In genomic region chr15:79339588-79340314, GRCh38 we compare ENCODE assay signal across 8 cellular contexts. TPM values are rescaled to one million over a fixed set of nuclear protein-coding genes. Genes with fewer than 3 reads are reported as not detected.
A peak's percentile ranks its signal among the peaks of the same experiment; 100 is the strongest.
DNase-seq lines count a peak whose midpoint lies in the region; ATAC-seq and TF ChIP-seq lines count a peak whose summit lies in the region.

No MANE protein-coding gene starts in this region.

- no peaks in the 10 kb centered on the region for H3K9me3 Mint-ChIP-seq in glutamatergic neuron (ENCODE audit: unreplicated experiment)

- H3K4me3 ChIP-seq in SU-DHL-6 (ENCODE audit: insufficient read depth, low read length, poor library complexity, severe bottlenecking), result no peak overlapping the region
- no peak overlapping the region for H3K4me3 ChIP-seq in stomach
- H3K4me3 ChIP-seq in aorta (ENCODE audit: low read length in 2 of 2), result no peak overlapping the region

- peak; percentile 59 for TF ChIP-seq CTCF in SU-DHL-6 (IDR thresholded peaks at IDR 0.05; ENCODE audit: insufficient read depth, low read length, poor library complexity, severe bottlenecking)
- peak; percentile 88 for TF ChIP-seq CTCF in glutamatergic neuron (IDR thresholded peaks at IDR 0.05; ENCODE audit: partially characterized antibody, unreplicated experiment)
- TF ChIP-seq CTCF in stomach (IDR thresholded peaks at IDR 0.05), result peak in 5 of 7 experiments; percentile 56 to 71 (median 58)

- no peak overlapping the region for H2AFZ ChIP-seq in SU-DHL-6 (ENCODE audit: low read depth, low read length, severe bottlenecking)

- TF ChIP-seq POLR2A in stomach (IDR thresholded peaks at IDR 0.05), result no peak

- peaks cover 5% of the 10 kb centered on the region for H3K36me3 Mint-ChIP-seq in glutamatergic neuron (ENCODE audit: unreplicated experiment)

- no peaks in the 10 kb centered on the region for H3K27me3 Mint-ChIP-seq in glutamatergic neuron (ENCODE audit: unreplicated experiment)

- no peaks in the 10 kb centered on the region for H3K79me2 ChIP-seq in SU-DHL-6 (ENCODE audit: insufficient read depth, low read length)

- whole genome bisulfite sequencing in stomach, 5 donors, result 74 to 80% (median 76%) methylated on average over 3 of the region's 3 CpGs
- 72 to 77% methylated on average over 3 of the region's 3 CpGs for WGBS in aorta, 2 donors

- TF ChIP-seq EP300 in Ishikawa (IDR thresholded peaks at IDR 0.05; ENCODE audit: borderline replicate concordance) (no peak), stomach (IDR thresholded peaks at IDR 0.05) (no peak)

- H3K4me1 ChIP-seq in stomach, result no peaks in the 10 kb centered on the region
- no peaks in the 10 kb centered on the region for H3K4me1 ChIP-seq in aorta (ENCODE audit: control insufficient read depth in 1 of 2, insufficient read depth in 2 of 2, low read length in 2 of 2)

- H3K27me3 ChIP-seq in SU-DHL-6 (ENCODE audit: low read length) (no peaks in the 10 kb centered on the region), stomach (no peaks in the 10 kb centered on the region), aorta (ENCODE audit: control insufficient read depth in 1 of 2, insufficient read depth in 2 of 2, low read length in 1 of 2) (no peaks in the 10 kb centered on the region)

- ATAC-seq in aorta (ENCODE audit: low FRiP score) (no peak), HG03280 (IDR thresholded peaks at IDR 0.05; ENCODE audit: unreplicated experiment) (no peak), GM21529 (IDR thresholded peaks at IDR 0.05; ENCODE audit: unreplicated experiment) (no peak)

- no peak overlapping the region for H3K27ac Mint-ChIP-seq in glutamatergic neuron (ENCODE audit: unreplicated experiment)

- H3K36me3 ChIP-seq in SU-DHL-6 (ENCODE audit: low read length), result no peaks in the 10 kb centered on the region
- no peaks in the 10 kb centered on the region for H3K36me3 ChIP-seq in stomach
- no peaks in the 10 kb centered on the region for H3K36me3 ChIP-seq in aorta (ENCODE audit: control insufficient read depth in 1 of 2, insufficient read depth in 2 of 2, low read length in 1 of 2)

- H3F3A ChIP-seq in SU-DHL-6 (ENCODE audit: insufficient read depth), result no peaks in the 10 kb centered on the region

- peak; percentile 71 for TF ChIP-seq RAD21 in Ishikawa (IDR thresholded peaks at IDR 0.05; ENCODE audit: low read depth)

- H3K27ac ChIP-seq in SU-DHL-6 (ENCODE audit: low read depth, low read length) (no peak overlapping the region), stomach (no peak overlapping the region), aorta (ENCODE audit: low read depth in 1 of 2, low read length in 2 of 2) (no peak overlapping the region)

- intact Hi-C loops in stomach (cut with DNase I; ENCODE audit: low total_unique reads), result no loop called here
- intact Hi-C loops in aorta (cut with DNase I), result no loop called here

- no peak overlapping the region for H3K9ac ChIP-seq in SU-DHL-6 (ENCODE audit: low read length)

- DNase-seq in EH (ENCODE audit: low read depth) (peak; percentile 65), glutamatergic neuron (no peak), stomach (no peak), aorta (no peak)

- no peaks in the 10 kb centered on the region for H3K4me1 Mint-ChIP-seq in glutamatergic neuron (ENCODE audit: low read depth, unreplicated experiment)

- H4K20me1 ChIP-seq in SU-DHL-6 (ENCODE audit: low read depth, low read length), result no peaks in the 10 kb centered on the region

- no peak overlapping the region for H3K4me3 Mint-ChIP-seq in glutamatergic neuron (ENCODE audit: unreplicated experiment)

- H3K9me3 ChIP-seq in SU-DHL-6 (ENCODE audit: insufficient read depth, low read length) (no peaks in the 10 kb centered on the region), stomach (no peaks in the 10 kb centered on the region), aorta (ENCODE audit: control insufficient read depth, low read length) (no peaks in the 10 kb centered on the region)

- no peaks in the 10 kb centered on the region for H3K9me2 ChIP-seq in SU-DHL-6 (replicated peaks; ENCODE audit: insufficient read depth, low read length)

- no peak overlapping the region for H3K4me2 ChIP-seq in SU-DHL-6 (ENCODE audit: low read depth, low read length, poor library complexity, severe bottlenecking)

TF ChIP-seq in Ishikawa, 13 proteins besides CTCF, POLR2A, EP300 and RAD21:
- no peak for TF ChIP-seq USF1 (IDR thresholded peaks at IDR 0.05)
TF ChIP-seq in Ishikawa: peak in this region for 0.

RNA-seq across cellular contexts. Expression of gene TMED3, which starts 28.8 kb away (rescaled TPM):
- total RNA-seq in glutamatergic neuron (ENCODE audit: unreplicated experiment) (32.1 TPM), stomach (100 to 1,000 TPM in 2 of 5 donors, 10 to 100 TPM in 3; 29.0 to 250 (median 95.1) TPM), aorta (10 to 100 TPM; 47.9 to 49.3 TPM)
- polyA plus RNA-seq in stomach (100 to 1,000 TPM in 1 of 3 donors, 10 to 100 TPM in 2; 87.1 to 133 (median 93.9) TPM), aorta (10 to 100 TPM; 59.6 to 71.1 TPM)

RNA-seq across cellular contexts. Expression of gene ANKRD34C, which starts 57.2 kb away (rescaled TPM):
- total RNA-seq in glutamatergic neuron (ENCODE audit: unreplicated experiment) (not detected), stomach (not detected), aorta (under 1 TPM; 0.30 to 0.42 TPM)
- polyA plus RNA-seq in stomach (not detected), aorta (not detected)
